ENCODE assay signal across 18 cellular contexts in the genomic region with DNA sequence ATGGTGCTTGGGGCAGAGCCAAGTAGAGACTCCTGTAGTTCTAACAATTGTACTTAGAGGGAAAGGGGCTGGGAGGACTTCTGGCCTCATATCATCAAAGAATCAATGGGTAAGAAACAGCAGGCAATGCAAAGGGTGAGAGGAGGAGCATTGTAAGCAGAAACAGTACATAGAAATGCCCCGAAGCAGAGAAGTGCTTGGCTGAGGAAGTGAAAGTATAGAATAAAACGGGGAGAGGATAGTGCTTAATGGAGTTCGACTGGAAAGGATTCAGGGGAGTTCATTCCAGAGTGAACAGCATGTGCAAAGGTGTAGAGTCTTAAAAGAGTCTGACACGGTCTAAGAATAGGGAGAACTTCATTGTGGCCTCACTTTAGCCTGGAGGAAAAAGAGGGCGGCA.
A peak's percentile ranks its signal among the peaks of the same experiment; 100 is the strongest.
DNase-seq lines count a peak whose midpoint lies in the region; ATAC-seq and TF ChIP-seq lines count a peak whose summit lies in the region.
"Had no signal": no experiment of that assay in that cellular context is flagged by ENCODE, and none has a peak within 500 bp of the region (broad histone marks: within the 10 kb centered on the region; RNA-seq: fewer than 3 reads in every experiment).

No MANE protein-coding gene starts in this region.

- H3K27ac ChIP-seq in coronary artery = peak overlapping the region; percentile 11 to 93

- intact Hi-C loops in sciatic nerve (cut with DNase I) = no loop called here

- peak; percentile 60 for ATAC-seq in HG03520 (IDR thresholded peaks at IDR 0.05; ENCODE audit: unreplicated experiment)
- ATAC-seq in sciatic nerve = peak; percentile 33
- no peak for ATAC-seq in GM21367 (IDR thresholded peaks at IDR 0.05; ENCODE audit: unreplicated experiment)
- ATAC-seq in GM19452 (IDR thresholded peaks at IDR 0.05; ENCODE audit: unreplicated experiment) = no peak
- ATAC-seq: esophagus mucosa, K562 had no signal

- in situ Hi-C loops in GM13976 (cut with MboI; ENCODE audit: low sequenced_read_pairs, unreplicated experiment) = no loop called here

- no peak for TF ChIP-seq CTCF in GM13976 (IDR thresholded peaks at IDR 0.05; ENCODE audit: borderline replicate concordance, control extremely low read depth, extremely low read depth, insufficient read depth, missing control alignments)
- no peak for TF ChIP-seq CTCF in coronary artery (IDR thresholded peaks at IDR 0.05)

- no peak overlapping the region for H3K4me3 ChIP-seq in coronary artery
- H3K4me3 ChIP-seq: K562 had no signal

- DNase-seq in GM13976 (ENCODE audit: low spot score) (peak; percentile 21), coronary artery (ENCODE audit: low spot score) (no peak), sciatic nerve (ENCODE audit: low spot score) (no peak), NCI-H2029 treated with DMSO at 0.1 percent for 48 hours (lab: John Stamatoyannopoulos, UW) (no peak)
- DNase-seq in activated naive CD4-positive, alpha-beta T cell treated with Interleukin-2 at 50 U/mL for 16 hours = no peak
- DNase-seq: activated CD8-positive, alpha-beta memory T cell treated with anti-CD3 and anti-CD28 coated beads, Interleukin-2, amount 50 U/mL, for 4 hours; BE2C; DMS79 treated with DMSO at 0.1 percent for 48 hours; NCI-H1694 treated with DMSO at 0.1 percent for 48 hours; NCI-H748 treated with DMSO at 0.1 percent for 48 hours; SHP77 treated with DMSO at 0.1 percent for 48 hours; stimulated activated CD4-positive, alpha-beta T cell treated with anti-CD3 and anti-CD28 coated beads, Interleukin-4, amount 100 ng/mL, for 1 hour; stimulated activated naive B cell treated with anti-CD40 and anti-IgM and Interleukin-4, amounts not matched to agents 10 μg/mL and 1 μg/mL and 100 μg/mL, for 72 hours had no signal

Comparison
In these comparisons a context has a peak if more than half of its experiments do, and no peak if none do; other contexts are left out.
1. ATAC-seq: peak in HG03520 (single experiment) and sciatic nerve (single experiment); none in GM21367 (single experiment) and GM19452 (single experiment).